In the genomic region with DNA sequence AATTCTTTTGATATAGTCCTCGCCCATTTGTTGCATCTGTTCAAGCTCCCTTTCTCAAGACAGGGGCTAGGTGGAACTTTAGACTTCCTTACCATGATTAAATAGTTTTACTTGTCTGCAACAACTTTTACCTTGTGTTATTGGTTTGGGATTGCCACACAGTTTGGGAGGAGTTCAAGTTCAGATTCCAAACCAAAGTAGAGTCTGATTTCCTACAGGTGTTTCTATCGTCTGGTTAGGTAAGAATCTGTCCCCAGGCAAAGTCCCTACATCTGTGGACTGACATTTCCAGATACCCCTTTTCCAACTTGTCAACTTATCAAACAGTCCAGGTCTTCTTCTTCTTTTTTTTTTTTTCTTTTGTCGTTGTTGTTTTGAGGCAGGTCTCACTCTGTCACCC, we compare ENCODE assay signal across 35 cellular contexts.
"Had no signal": no experiment of that assay in that cellular context is flagged by ENCODE, and none has a peak within 500 bp of the region (broad histone marks: within the 10 kb centered on the region; RNA-seq: fewer than 3 reads in every experiment).

No MANE protein-coding gene starts in this region.

- H3K27ac ChIP-seq: adrenal gland, ascending aorta, body of pancreas, brain microvascular endothelial cell, breast epithelium, cardiac muscle cell had no signal

- H3K27me3 ChIP-seq: adrenal gland, ascending aorta, body of pancreas, brain microvascular endothelial cell, breast epithelium, cardiac muscle cell had no signal

- DNase-seq: activated effector memory CD4-positive, alpha-beta T cell treated with anti-CD3 and anti-CD28 coated beads, Interleukin-2, amount 50 U/mL, for 16 hours; activated effector memory CD4-positive, alpha-beta T cell treated with Interleukin-2 at 50 U/mL for 16 hours; activated gamma-delta T cell; activated gamma-delta T cell treated with Interleukin-2 at 50 U/mL for 16 hours; activated naive CD4-positive, alpha-beta T cell; activated naive CD4-positive, alpha-beta T cell treated with anti-CD3 and anti-CD28 coated beads for 36 hours; activated naive CD4-positive, alpha-beta T cell treated with anti-CD3 and anti-CD28 coated beads, Interleukin-2, amount 10 ng/mL, durations not matched to agents 7 days and 5 days; activated naive CD4-positive, alpha-beta T cell treated with anti-CD3 and anti-CD28 coated beads, Interleukin-2, amount 50 U/mL, for 16 hours; activated naive CD4-positive, alpha-beta T cell treated with Interleukin-2 at 50 U/mL for 16 hours; activated naive CD8-positive, alpha-beta T cell treated with anti-CD3 and anti-CD28 coated beads for 36 hours; activated naive CD8-positive, alpha-beta T cell treated with anti-CD3 and anti-CD28 coated beads, Interleukin-2, amount 10 ng/mL, durations not matched to agents 7 days and 5 days; activated naive CD8-positive, alpha-beta T cell treated with anti-CD3 and anti-CD28 coated beads, Interleukin-2, amount 50 U/mL, for 24 hours; activated T-cell treated with anti-CD3 and anti-CD28 coated beads for 4 hours; activated T-cell treated with anti-CD3 and anti-CD28 coated beads, Interleukin-2, amount 50 U/mL, for 1 hour; activated T-cell treated with anti-CD3 and anti-CD28 coated beads, Interleukin-2, amount 50 U/mL, for 24 hours; activated T-cell treated with anti-CD3 and anti-CD28 coated beads, Interleukin-2, amount 50 U/mL, for 4 hours; activated T-cell treated with anti-CD3 and anti-CD28 coated beads, Interleukin-2, amount 50 U/mL, for 48 hours; activated T-cell treated with anti-CD3 and anti-CD28 coated beads, Interleukin-2, amount 50 U/mL, for 72 hours; adrenal gland; amniotic stem cell; amygdala; anterior cingulate cortex; aorta; body of pancreas; brain microvascular endothelial cell; caudate nucleus; central memory CD4-positive, alpha-beta T cell; cerebellar nuclear complex had no signal

- ATAC-seq: activated naive CD4-positive, alpha-beta T cell treated with anti-CD3 and anti-CD28 coated beads, Interleukin-2, amount 50 U/mL, for 72 hours; activated naive CD8-positive, alpha-beta T cell treated with anti-CD3 and anti-CD28 coated beads, Interleukin-2, amount 50 U/mL, for 24 hours; activated T-cell treated with anti-CD3 and anti-CD28 coated beads, Interleukin-2, amount 50 U/mL, for 4 hours; activated T-cell treated with anti-CD3 and anti-CD28 coated beads, Interleukin-2, amount 50 U/mL, for 72 hours; activated T-helper 17 cell treated with anti-CD3 and anti-CD28 coated beads, Interleukin-2, amount 50 U/mL, for 72 hours; body of pancreas had no signal

- H3K36me3 ChIP-seq: adrenal gland, ascending aorta, brain microvascular endothelial cell, breast epithelium, cardiac muscle cell had no signal

- FAIRE-seq: astrocyte, bronchial epithelial cell had no signal

- H3K9me3 ChIP-seq: adrenal gland, ascending aorta, body of pancreas, breast epithelium had no signal

- H3K4me1 ChIP-seq: adrenal gland, ascending aorta, body of pancreas, breast epithelium had no signal

- H3K4me3 ChIP-seq: adrenal gland, ascending aorta, body of pancreas, breast epithelium, cardiac muscle cell had no signal
